Comparison of ENCODE assay signal across 1 cellular context in the genomic region with DNA sequence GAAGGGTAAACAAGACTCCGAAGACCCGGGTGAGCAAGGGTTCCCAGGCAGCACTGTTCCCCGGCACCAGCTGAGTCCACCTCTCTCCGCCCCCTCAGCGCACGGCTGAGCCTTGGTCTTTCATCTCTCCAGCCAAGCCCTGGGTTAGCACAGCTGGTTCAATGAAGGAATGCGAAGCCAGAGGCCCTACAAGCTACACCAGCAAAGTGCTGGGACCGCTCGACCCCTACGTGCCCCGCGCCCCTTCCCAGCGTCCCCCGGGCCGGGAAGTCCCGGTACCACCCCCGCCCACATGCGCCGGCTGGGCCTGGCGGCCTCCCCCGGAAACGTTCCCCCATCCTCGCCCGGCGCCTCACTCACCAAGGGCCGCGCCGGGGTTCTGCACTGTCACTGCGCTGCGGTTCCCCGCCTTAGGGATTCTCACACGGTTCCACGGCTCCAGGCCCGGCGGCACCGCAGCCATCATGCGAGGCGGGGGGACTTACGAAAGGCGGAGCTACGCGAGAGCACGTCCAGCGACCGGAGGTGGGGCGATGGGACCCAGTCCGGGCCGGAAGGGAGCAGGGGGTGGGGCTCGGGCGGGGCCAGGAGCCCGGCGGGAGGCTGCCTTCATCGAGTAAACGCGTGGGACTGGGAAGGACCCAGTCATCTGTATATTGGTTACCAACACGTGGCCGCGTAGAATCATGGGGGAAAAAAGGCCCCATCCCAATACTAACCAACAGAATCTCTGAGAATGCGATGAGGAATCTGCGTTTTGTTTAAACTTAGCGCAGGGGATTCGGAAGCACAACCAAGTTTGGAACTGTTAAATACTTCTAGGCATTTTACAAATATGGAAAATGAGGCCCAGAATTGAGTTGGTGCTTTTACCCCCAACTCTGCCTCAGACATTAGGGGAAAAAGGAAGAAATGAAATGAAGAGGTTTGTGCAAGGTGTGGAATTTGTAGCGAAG.
TF ChIP-seq lines count a peak whose summit lies in the region.

No MANE protein-coding gene starts in this region.

TF ChIP-seq in K562, 482 proteins besides CTCF, POLR2A, EP300 and RAD21 (continued from another document and continues in another):
- TF ChIP-seq NUFIP1 (IDR thresholded peaks at IDR 0.05; ENCODE audit: partially characterized antibody) (no peak), POU5F1 (IDR thresholded peaks at IDR 0.05; ENCODE audit: borderline replicate concordance, low read depth, low read length, partially characterized antibody) (no peak), MTA3 (IDR thresholded peaks at IDR 0.05; ENCODE audit: borderline replicate concordance) (no peak), ZNF24 (IDR thresholded peaks at IDR 0.05) (no peak), FIP1L1 (IDR thresholded peaks at IDR 0.05; ENCODE audit: low read depth, low read length, poor library complexity, severe bottlenecking) (peak; percentile 33), E2F3 (CRISPR knock-in tag; IDR thresholded peaks at IDR 0.05) (peak; percentile 11; the same call in 1 of the 2 replicates), ELF2 (CRISPR knock-in tag; IDR thresholded peaks at IDR 0.05) (0 out of 2 replicates have a peak, but pooled peaks have one; percentile 61), NCOA2 (IDR thresholded peaks at IDR 0.05; ENCODE audit: partially characterized antibody in 2 of 2) (no peak), CREM (IDR thresholded peaks at IDR 0.05; ENCODE audit: low read depth) (0 out of 2 replicates have a peak, but pooled peaks have one; percentile 20), BMI1 (IDR thresholded peaks at IDR 0.05; ENCODE audit: low read length) (no peak), TRIM28 (IDR thresholded peaks at IDR 0.05) (no peak), SIN3B (IDR thresholded peaks at IDR 0.05; ENCODE audit: low read depth) (peak; percentile 70; the same call in 1 of the 2 replicates), SREBF2 (CRISPR knock-in tag; IDR thresholded peaks at IDR 0.05) (no peak), NR2C1 (IDR thresholded peaks at IDR 0.05) (peak; percentile 57; the same call in 1 of the 2 replicates), NR2C1 (tag; IDR thresholded peaks at IDR 0.05) (no peak), HMG20B (CRISPR knock-in tag; IDR thresholded peaks at IDR 0.05) (no peak), MTA2 (IDR thresholded peaks at IDR 0.05; ENCODE audit: low read depth) (no peak), GTF2E2 (tag; IDR thresholded peaks at IDR 0.05) (peak; percentile 40; the same call in 1 of the 2 replicates), TBL1XR1 (IDR thresholded peaks at IDR 0.05; ENCODE audit: low read length in 2 of 2) (no peak), ZC3H11A (IDR thresholded peaks at IDR 0.05; ENCODE audit: low read depth, low read length) (no peak), COPS2 (conservative IDR thresholded peaks at IDR 0.05) (no peak), TCF3 (CRISPR knock-in tag; IDR thresholded peaks at IDR 0.05) (0 out of 2 replicates have a peak, but pooled peaks have one; percentile 10), MED1 (CRISPR knock-in tag; IDR thresholded peaks at IDR 0.05; ENCODE audit: borderline replicate concordance) (no peak)
- TF ChIP-seq, protein P1, sequence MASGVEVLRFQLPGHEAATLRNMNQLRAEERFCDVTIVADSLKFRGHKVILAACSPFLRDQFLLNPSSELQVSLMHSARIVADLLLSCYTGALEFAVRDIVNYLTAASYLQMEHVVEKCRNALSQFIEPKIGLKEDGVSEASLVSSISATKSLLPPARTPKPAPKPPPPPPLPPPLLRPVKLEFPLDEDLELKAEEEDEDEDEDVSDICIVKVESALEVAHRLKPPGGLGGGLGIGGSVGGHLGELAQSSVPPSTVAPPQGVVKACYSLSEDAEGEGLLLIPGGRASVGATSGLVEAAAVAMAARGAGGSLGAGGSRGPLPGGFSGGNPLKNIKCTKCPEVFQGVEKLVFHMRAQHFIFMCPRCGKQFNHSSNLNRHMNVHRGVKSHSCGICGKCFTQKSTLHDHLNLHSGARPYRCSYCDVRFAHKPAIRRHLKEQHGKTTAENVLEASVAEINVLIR (CRISPR knock-in tag; IDR thresholded peaks at IDR 0.05), result no peak
- TF ChIP-seq, protein P2, sequence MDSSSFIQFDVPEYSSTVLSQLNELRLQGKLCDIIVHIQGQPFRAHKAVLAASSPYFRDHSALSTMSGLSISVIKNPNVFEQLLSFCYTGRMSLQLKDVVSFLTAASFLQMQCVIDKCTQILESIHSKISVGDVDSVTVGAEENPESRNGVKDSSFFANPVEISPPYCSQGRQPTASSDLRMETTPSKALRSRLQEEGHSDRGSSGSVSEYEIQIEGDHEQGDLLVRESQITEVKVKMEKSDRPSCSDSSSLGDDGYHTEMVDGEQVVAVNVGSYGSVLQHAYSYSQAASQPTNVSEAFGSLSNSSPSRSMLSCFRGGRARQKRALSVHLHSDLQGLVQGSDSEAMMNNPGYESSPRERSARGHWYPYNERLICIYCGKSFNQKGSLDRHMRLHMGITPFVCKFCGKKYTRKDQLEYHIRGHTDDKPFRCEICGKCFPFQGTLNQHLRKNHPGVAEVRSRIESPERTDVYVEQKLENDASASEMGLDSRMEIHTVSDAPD (CRISPR knock-in tag; IDR thresholded peaks at IDR 0.05), result no peak
- TF ChIP-seq, protein P3, sequence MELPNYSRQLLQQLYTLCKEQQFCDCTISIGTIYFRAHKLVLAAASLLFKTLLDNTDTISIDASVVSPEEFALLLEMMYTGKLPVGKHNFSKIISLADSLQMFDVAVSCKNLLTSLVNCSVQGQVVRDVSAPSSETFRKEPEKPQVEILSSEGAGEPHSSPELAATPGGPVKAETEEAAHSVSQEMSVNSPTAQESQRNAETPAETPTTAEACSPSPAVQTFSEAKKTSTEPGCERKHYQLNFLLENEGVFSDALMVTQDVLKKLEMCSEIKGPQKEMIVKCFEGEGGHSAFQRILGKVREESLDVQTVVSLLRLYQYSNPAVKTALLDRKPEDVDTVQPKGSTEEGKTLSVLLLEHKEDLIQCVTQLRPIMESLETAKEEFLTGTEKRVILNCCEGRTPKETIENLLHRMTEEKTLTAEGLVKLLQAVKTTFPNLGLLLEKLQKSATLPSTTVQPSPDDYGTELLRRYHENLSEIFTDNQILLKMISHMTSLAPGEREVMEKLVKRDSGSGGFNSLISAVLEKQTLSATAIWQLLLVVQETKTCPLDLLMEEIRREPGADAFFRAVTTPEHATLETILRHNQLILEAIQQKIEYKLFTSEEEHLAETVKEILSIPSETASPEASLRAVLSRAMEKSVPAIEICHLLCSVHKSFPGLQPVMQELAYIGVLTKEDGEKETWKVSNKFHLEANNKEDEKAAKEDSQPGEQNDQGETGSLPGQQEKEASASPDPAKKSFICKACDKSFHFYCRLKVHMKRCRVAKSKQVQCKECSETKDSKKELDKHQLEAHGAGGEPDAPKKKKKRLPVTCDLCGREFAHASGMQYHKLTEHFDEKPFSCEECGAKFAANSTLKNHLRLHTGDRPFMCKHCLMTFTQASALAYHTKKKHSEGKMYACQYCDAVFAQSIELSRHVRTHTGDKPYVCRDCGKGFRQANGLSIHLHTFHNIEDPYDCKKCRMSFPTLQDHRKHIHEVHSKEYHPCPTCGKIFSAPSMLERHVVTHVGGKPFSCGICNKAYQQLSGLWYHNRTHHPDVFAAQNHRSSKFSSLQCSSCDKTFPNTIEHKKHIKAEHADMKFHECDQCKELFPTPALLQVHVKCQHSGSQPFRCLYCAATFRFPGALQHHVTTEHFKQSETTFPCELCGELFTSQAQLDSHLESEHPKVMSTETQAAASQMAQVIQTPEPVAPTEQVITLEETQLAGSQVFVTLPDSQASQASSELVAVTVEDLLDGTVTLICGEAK (IDR thresholded peaks at IDR 0.05), result peak; percentile 88
- TF ChIP-seq, protein P3 (CRISPR knock-in tag; IDR thresholded peaks at IDR 0.05), result no peak
- TF ChIP-seq, protein P4, sequence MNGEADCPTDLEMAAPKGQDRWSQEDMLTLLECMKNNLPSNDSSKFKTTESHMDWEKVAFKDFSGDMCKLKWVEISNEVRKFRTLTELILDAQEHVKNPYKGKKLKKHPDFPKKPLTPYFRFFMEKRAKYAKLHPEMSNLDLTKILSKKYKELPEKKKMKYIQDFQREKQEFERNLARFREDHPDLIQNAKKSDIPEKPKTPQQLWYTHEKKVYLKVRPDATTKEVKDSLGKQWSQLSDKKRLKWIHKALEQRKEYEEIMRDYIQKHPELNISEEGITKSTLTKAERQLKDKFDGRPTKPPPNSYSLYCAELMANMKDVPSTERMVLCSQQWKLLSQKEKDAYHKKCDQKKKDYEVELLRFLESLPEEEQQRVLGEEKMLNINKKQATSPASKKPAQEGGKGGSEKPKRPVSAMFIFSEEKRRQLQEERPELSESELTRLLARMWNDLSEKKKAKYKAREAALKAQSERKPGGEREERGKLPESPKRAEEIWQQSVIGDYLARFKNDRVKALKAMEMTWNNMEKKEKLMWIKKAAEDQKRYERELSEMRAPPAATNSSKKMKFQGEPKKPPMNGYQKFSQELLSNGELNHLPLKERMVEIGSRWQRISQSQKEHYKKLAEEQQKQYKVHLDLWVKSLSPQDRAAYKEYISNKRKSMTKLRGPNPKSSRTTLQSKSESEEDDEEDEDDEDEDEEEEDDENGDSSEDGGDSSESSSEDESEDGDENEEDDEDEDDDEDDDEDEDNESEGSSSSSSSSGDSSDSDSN (IDR thresholded peaks at IDR 0.05; ENCODE audit: borderline replicate concordance in 1 of 2, low read depth in 2 of 2, low read length in 2 of 2), result 0 out of 4 replicates have a peak, but pooled peaks of 1 of the 2 experiments have one; percentile 35
- TF ChIP-seq, protein P5, sequence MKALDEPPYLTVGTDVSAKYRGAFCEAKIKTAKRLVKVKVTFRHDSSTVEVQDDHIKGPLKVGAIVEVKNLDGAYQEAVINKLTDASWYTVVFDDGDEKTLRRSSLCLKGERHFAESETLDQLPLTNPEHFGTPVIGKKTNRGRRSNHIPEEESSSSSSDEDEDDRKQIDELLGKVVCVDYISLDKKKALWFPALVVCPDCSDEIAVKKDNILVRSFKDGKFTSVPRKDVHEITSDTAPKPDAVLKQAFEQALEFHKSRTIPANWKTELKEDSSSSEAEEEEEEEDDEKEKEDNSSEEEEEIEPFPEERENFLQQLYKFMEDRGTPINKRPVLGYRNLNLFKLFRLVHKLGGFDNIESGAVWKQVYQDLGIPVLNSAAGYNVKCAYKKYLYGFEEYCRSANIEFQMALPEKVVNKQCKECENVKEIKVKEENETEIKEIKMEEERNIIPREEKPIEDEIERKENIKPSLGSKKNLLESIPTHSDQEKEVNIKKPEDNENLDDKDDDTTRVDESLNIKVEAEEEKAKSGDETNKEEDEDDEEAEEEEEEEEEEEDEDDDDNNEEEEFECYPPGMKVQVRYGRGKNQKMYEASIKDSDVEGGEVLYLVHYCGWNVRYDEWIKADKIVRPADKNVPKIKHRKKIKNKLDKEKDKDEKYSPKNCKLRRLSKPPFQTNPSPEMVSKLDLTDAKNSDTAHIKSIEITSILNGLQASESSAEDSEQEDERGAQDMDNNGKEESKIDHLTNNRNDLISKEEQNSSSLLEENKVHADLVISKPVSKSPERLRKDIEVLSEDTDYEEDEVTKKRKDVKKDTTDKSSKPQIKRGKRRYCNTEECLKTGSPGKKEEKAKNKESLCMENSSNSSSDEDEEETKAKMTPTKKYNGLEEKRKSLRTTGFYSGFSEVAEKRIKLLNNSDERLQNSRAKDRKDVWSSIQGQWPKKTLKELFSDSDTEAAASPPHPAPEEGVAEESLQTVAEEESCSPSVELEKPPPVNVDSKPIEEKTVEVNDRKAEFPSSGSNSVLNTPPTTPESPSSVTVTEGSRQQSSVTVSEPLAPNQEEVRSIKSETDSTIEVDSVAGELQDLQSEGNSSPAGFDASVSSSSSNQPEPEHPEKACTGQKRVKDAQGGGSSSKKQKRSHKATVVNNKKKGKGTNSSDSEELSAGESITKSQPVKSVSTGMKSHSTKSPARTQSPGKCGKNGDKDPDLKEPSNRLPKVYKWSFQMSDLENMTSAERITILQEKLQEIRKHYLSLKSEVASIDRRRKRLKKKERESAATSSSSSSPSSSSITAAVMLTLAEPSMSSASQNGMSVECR (CRISPR knock-in tag; IDR thresholded peaks at IDR 0.05), result no peak; the same call in 1 of the 2 replicates
- TF ChIP-seq, protein P6, sequence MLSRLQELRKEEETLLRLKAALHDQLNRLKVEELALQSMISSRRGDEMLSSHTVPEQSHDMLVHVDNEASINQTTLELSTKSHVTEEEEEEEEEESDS (CRISPR knock-in tag; IDR thresholded peaks at IDR 0.05), result no peak
- TF ChIP-seq, protein P7, sequence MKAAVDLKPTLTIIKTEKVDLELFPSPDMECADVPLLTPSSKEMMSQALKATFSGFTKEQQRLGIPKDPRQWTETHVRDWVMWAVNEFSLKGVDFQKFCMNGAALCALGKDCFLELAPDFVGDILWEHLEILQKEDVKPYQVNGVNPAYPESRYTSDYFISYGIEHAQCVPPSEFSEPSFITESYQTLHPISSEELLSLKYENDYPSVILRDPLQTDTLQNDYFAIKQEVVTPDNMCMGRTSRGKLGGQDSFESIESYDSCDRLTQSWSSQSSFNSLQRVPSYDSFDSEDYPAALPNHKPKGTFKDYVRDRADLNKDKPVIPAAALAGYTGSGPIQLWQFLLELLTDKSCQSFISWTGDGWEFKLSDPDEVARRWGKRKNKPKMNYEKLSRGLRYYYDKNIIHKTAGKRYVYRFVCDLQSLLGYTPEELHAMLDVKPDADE (conservative IDR thresholded peaks at IDR 0.05; ENCODE audit: control insufficient read depth, low read depth, low read length), result no peak
